ENCODE assay signal across 7 cellular contexts in the genomic region with DNA sequence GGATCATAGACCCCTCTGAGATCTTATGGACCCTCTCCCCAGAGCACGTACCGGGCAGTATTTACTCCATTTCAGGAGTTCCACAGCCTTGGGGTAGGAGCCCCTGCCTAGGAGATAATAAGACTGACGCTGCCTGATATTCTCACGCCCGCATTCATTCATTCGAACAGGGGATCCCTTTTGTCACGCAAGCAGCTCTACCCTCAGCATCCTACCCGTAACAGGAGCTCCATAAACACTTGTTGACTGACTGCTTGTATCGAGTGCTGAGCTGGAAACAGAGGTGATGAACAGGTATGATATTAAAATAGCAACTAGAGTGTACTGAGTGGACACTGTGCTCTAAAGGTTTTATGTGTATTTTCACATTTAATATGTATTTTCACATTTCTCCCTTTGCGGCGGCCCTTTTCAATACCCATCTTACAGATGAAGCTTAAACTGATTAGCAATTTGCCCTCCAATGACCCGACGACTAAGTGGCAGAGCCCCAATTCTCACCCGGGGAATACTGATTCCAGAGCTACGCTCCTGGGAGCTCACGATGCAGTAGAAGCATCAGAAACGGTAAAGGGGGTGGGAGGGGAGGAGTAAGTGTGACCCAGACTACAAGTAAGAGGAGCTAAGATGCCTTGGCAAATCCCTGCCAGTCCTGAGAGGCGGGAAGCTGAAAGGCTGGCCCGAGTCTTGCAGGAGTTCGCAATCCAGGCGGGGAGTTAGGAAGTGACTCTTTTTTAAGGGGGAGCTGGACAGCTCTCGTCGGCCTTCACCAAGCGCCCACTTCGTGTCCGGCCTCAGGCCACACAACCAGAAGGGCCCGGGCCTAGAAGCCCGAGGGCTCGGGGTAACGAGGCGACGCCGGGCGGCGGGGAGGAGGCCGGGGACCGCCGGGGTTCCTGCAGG. TPM values are rescaled to one million over a fixed set of nuclear protein-coding genes. Genes with fewer than 3 reads are reported as not detected.
DNase-seq lines count a peak whose midpoint lies in the region; ATAC-seq and TF ChIP-seq lines count a peak whose summit lies in the region.

No MANE protein-coding gene starts in this region.

- H3K27me3 Mint-ChIP-seq in GM23338 (ENCODE audit: insufficient read depth, low read depth, poor library complexity) = peaks cover 13% of the 10 kb centered on the region

- peak overlapping the region; percentile 28; the same call in 1 of the 2 replicates for H2AFZ ChIP-seq in GM23338

- H3K36me3 ChIP-seq in GM23338 (ENCODE audit: insufficient read depth) = no peaks in the 10 kb centered on the region
- H3K36me3 ChIP-seq in KOPT-K1 (ENCODE audit: insufficient read depth, low read length) = peaks cover 8% of the 10 kb centered on the region; the same call in 1 of the 2 replicates

- peak overlapping the region; percentile 93 for H3K27ac Mint-ChIP-seq in GM23338

- H3K9me3 ChIP-seq in KOPT-K1 (ENCODE audit: insufficient read depth, low read length, poor library complexity, severe bottlenecking) = no peaks in the 10 kb centered on the region

- CTCF ChIA-PET in GM10248 (lab: Yijun Ruan, JAX) = interaction anchor here (1.0 kb wide), 1 partner anchor 52 kb away, joined by 3 read pairs; no protein-coding TSS in a partner anchor

- POLR2A ChIA-PET in GM10248 (lab: Yijun Ruan, JAX) = no interaction called here

- peak overlapping the region; percentile 92 for H3K4me2 ChIP-seq in GM23338

- H3F3A ChIP-seq in GM23338 (replicated peaks; ENCODE audit: low read depth) = 0 out of 2 replicates have a peak, but pooled peaks cover 2% of the 10 kb centered on the region

- peak; percentile 56 for ATAC-seq in GM23338

- no peaks in the 10 kb centered on the region for H3K9me2 ChIP-seq in GM23338 (ENCODE audit: insufficient read depth)

- H3K27ac ChIP-seq in GM23338 (ENCODE audit: low read depth) = peak overlapping the region; percentile 97
- peak overlapping the region; percentile 97 for H3K27ac ChIP-seq in KOPT-K1 (ENCODE audit: low read depth, low read length, poor library complexity, severe bottlenecking)

- H3K36me3 Mint-ChIP-seq in GM23338 (ENCODE audit: low read depth) = no peaks in the 10 kb centered on the region

- peaks cover 9% of the 10 kb centered on the region for H3K4me1 ChIP-seq in GM23338 (ENCODE audit: insufficient read depth)

- peak overlapping the region; percentile 80 for H3K4me3 ChIP-seq in GM23338

- peak; percentile 18 for DNase-seq in GM10248 (ENCODE audit: extremely low spot score)
- peak; percentile 75 for DNase-seq in GM23338 (ENCODE audit: low spot score)
- DNase-seq in T-helper 22 cell (ENCODE audit: low read depth) = peak; percentile 1
- DNase-seq in dedifferentiated amniotic fluid mesenchymal stem cell (ENCODE audit: extremely low spot score) = peak; percentile 64
- peak; percentile 87 for DNase-seq in left kidney (ENCODE audit: low read depth, low spot score)
- peak; percentile 1 for DNase-seq in stimulated activated CD4-positive, alpha-beta T cell treated with anti-CD3 and anti-CD28 coated beads, Interleukin-2, amount 100 ng/mL, for 4 hours (ENCODE audit: low read depth)

- peaks cover 37% of the 10 kb centered on the region for H3K79me2 ChIP-seq in GM23338 (replicated peaks; ENCODE audit: insufficient read depth)

- H4K20me1 ChIP-seq in GM23338 (replicated peaks; ENCODE audit: insufficient read depth) = 0 out of 2 replicates have a peak, but pooled peaks cover 7% of the 10 kb centered on the region

- no peaks in the 10 kb centered on the region for H3K27me3 ChIP-seq in GM23338 (ENCODE audit: insufficient read depth)

- H3K4me3 Mint-ChIP-seq in GM23338 = peak overlapping the region; percentile 97

- peaks cover 5% of the 10 kb centered on the region; the same call in 2 of the 3 replicates for H3K9me3 Mint-ChIP-seq in GM23338

- TF ChIP-seq CTCF in GM10248 (IDR thresholded peaks at IDR 0.05; ENCODE audit: control extremely low read depth, extremely low read depth, low read depth, missing control alignments) = no peak
- no peak for TF ChIP-seq CTCF in GM23338 (conservative IDR thresholded peaks at IDR 0.05; ENCODE audit: low read depth in 2 of 2)

- H3K4me1 Mint-ChIP-seq in GM23338 = peaks cover 18% of the 10 kb centered on the region

TF ChIP-seq in GM23338, 12 proteins besides CTCF, POLR2A, EP300 and RAD21 (continues in another document):
- TF ChIP-seq EZH2phosphoT487 (IDR thresholded peaks at IDR 0.05; ENCODE audit: unreplicated experiment) (no peak), JUNB (IDR thresholded peaks at IDR 0.05; ENCODE audit: unreplicated experiment) (no peak), ZNF114 (CRISPR knock-in tag; IDR thresholded peaks at IDR 0.05) (no peak)
- TF ChIP-seq, protein P1, sequence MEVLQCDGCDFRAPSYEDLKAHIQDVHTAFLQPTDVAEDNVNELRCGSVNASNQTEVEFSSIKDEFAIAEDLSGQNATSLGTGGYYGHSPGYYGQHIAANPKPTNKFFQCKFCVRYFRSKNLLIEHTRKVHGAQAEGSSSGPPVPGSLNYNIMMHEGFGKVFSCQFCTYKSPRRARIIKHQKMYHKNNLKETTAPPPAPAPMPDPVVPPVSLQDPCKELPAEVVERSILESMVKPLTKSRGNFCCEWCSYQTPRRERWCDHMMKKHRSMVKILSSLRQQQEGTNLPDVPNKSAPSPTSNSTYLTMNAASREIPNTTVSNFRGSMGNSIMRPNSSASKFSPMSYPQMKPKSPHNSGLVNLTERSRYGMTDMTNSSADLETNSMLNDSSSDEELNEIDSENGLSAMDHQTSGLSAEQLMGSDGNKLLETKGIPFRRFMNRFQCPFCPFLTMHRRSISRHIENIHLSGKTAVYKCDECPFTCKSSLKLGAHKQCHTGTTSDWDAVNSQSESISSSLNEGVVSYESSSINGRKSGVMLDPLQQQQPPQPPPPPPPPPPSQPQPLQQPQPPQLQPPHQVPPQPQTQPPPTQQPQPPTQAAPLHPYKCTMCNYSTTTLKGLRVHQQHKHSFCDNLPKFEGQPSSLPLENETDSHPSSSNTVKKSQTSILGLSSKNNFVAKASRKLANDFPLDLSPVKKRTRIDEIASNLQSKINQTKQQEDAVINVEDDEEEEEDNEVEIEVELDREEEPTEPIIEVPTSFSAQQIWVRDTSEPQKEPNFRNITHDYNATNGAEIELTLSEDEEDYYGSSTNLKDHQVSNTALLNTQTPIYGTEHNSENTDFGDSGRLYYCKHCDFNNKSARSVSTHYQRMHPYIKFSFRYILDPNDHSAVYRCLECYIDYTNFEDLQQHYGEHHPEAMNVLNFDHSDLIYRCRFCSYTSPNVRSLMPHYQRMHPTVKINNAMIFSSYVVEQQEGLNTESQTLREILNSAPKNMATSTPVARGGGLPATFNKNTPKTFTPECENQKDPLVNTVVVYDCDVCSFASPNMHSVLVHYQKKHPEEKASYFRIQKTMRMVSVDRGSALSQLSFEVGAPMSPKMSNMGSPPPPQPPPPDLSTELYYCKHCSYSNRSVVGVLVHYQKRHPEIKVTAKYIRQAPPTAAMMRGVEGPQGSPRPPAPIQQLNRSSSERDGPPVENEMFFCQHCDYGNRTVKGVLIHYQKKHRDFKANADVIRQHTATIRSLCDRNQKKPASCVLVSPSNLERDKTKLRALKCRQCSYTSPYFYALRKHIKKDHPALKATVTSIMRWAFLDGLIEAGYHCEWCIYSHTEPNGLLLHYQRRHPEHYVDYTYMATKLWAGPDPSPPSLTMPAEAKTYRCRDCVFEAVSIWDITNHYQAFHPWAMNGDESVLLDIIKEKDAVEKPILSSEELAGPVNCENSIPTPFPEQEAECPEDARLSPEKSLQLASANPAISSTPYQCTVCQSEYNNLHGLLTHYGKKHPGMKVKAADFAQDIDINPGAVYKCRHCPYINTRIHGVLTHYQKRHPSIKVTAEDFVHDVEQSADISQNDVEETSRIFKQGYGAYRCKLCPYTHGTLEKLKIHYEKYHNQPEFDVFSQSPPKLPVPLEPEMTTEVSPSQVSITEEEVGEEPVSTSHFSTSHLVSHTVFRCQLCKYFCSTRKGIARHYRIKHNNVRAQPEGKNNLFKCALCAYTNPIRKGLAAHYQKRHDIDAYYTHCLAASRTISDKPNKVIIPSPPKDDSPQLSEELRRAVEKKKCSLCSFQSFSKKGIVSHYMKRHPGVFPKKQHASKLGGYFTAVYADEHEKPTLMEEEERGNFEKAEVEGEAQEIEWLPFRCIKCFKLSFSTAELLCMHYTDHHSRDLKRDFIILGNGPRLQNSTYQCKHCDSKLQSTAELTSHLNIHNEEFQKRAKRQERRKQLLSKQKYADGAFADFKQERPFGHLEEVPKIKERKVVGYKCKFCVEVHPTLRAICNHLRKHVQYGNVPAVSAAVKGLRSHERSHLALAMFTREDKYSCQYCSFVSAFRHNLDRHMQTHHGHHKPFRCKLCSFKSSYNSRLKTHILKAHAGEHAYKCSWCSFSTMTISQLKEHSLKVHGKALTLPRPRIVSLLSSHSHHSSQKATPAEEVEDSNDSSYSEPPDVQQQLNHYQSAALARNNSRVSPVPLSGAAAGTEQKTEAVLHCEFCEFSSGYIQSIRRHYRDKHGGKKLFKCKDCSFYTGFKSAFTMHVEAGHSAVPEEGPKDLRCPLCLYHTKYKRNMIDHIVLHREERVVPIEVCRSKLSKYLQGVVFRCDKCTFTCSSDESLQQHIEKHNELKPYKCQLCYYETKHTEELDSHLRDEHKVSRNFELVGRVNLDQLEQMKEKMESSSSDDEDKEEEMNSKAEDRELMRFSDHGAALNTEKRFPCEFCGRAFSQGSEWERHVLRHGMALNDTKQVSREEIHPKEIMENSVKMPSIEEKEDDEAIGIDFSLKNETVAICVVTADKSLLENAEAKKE (CRISPR knock-in tag; IDR thresholded peaks at IDR 0.05) = no peak

RNA-seq across cellular contexts. Expression of gene RAB28, which starts 0.7 kb away (rescaled TPM):
- total RNA-seq in GM23338 (2014; rRNA removed; shearing (Covaris generic)) = 23.9 and 35.9 TPM in 2 replicates
- 13.8 and 15.3 TPM in 2 replicates for polyA plus RNA-seq in GM23338 (2016; fragmentation: Nextera tagmentation; extraction: Ambion mirVana)

Comparison
In these comparisons a context has a peak if more than half of its experiments do, and no peak if none do; other contexts are left out.
1. Peak in every context shown above with its lines: DNase-seq, ATAC-seq, H3K4me3 ChIP-seq and H3K27ac ChIP-seq.
2. DNase-seq: peak in every context shown above with its lines; median percentile 87 in left kidney; 75 in GM23338; 64 in dedifferentiated amniotic fluid mesenchymal stem cell; 18 in GM10248; 1 in T-helper 22 cell; 1 in stimulated activated CD4-positive, alpha-beta T cell treated with anti-CD3 and anti-CD28 coated beads, Interleukin-2, amount 100 ng/mL, for 4 hours.